ENCODE assay signal across 8 cellular contexts in genomic region chr12:2796187-2796663, GRCh38. TPM values are rescaled to one million over a fixed set of nuclear protein-coding genes. Genes with fewer than 3 reads are reported as not detected.
A peak's percentile ranks its signal among the peaks of the same experiment; 100 is the strongest.
DNase-seq lines count a peak whose midpoint lies in the region; ATAC-seq, FAIRE-seq and TF ChIP-seq lines count a peak whose summit lies in the region.

No MANE protein-coding gene starts in this region.

- no peak overlapping the region for H2BK12ac ChIP-seq in neuronal stem cell (ENCODE audit: low read length)

- H3K79me2 ChIP-seq in PC-3 (ENCODE audit: low read length) (peaks cover 40% of the 10 kb centered on the region), endothelial cell of umbilical vein (ENCODE audit: control insufficient read depth, insufficient read depth, low read length) (peaks cover 25% of the 10 kb centered on the region)

- H3K4me2 ChIP-seq in PC-3 (ENCODE audit: low read length), result peak overlapping the region; percentile 98
- H3K4me2 ChIP-seq in endothelial cell of umbilical vein (ENCODE audit: insufficient read depth, low read length), result peak overlapping the region; percentile 91
- H3K4me2 ChIP-seq in neuronal stem cell (ENCODE audit: insufficient read depth, low read length, poor library complexity, severe bottlenecking), result peak overlapping the region; percentile 94

- no peak overlapping the region for H4K8ac ChIP-seq in neuronal stem cell (ENCODE audit: low read depth, low read length)

- dilution Hi-C loops in endothelial cell of umbilical vein (cut with MboI; ENCODE audit: extremely low pct_ligation_motif_present, low sequenced_read_pairs), result no loop called here

- H3K36me3 ChIP-seq in PC-3 (ENCODE audit: low read depth, low read length) (peaks cover 46% of the 10 kb centered on the region), endothelial cell of umbilical vein (ENCODE audit: control insufficient read depth in 2 of 2, extremely low read depth in 1 of 2, insufficient read depth in 2 of 2, low read length in 2 of 2) (peaks cover 14 to 27% of the 10 kb centered on the region in 2 experiments), neuronal stem cell (replicated peaks in 1 of 2; ENCODE audit: control insufficient read depth in 2 of 2, insufficient read depth in 2 of 2, low read length in 2 of 2) (peaks cover 38 to 51% of the 10 kb centered on the region in 2 donors)

- no peaks in the 10 kb centered on the region for H3K9me3 ChIP-seq in PC-3 (ENCODE audit: low read length)
- no peaks in the 10 kb centered on the region for H3K9me3 ChIP-seq in endothelial cell of umbilical vein (replicated peaks; ENCODE audit: control insufficient read depth, insufficient read depth, low read length)
- H3K9me3 ChIP-seq in neuronal stem cell (replicated peaks in 1 of 2; ENCODE audit: control insufficient read depth in 2 of 2, insufficient read depth in 1 of 2, low read depth in 1 of 2, low read length in 2 of 2), result no peaks in the 10 kb centered on the region

- H4K20me1 ChIP-seq in PC-3 (ENCODE audit: low read length) (peaks cover 29% of the 10 kb centered on the region), endothelial cell of umbilical vein (replicated peaks; ENCODE audit: control insufficient read depth, extremely low read depth, insufficient read depth, low read length) (no peaks in the 10 kb centered on the region)

- H3K4me3 ChIP-seq in PC-3 (ENCODE audit: low read length), result peak overlapping the region; percentile 95
- H3K4me3 ChIP-seq in endothelial cell of umbilical vein (replicated peaks in 1 of 3; ENCODE audit: insufficient read depth in 1 of 3, low read depth in 1 of 3, low read length in 3 of 3), result peak overlapping the region; percentile 69 to 93 (median 73)
- peak overlapping the region; percentile 79 to 93 for H3K4me3 ChIP-seq in neuronal stem cell (ENCODE audit: low read length in 2 of 2)

- peaks cover 2% of the 10 kb centered on the region for H3K79me1 ChIP-seq in neuronal stem cell (ENCODE audit: low read depth, low read length)

- H3K27me3 ChIP-seq in PC-3 (ENCODE audit: low read length), result no peaks in the 10 kb centered on the region
- peaks cover 2 to 7% of the 10 kb centered on the region in 2 experiments for H3K27me3 ChIP-seq in endothelial cell of umbilical vein (ENCODE audit: control insufficient read depth in 2 of 2, insufficient read depth in 2 of 2, low read length in 2 of 2)
- H3K27me3 ChIP-seq in neuronal stem cell (ENCODE audit: control insufficient read depth in 3 of 3, insufficient read depth in 3 of 3, low read depth in 1 of 3, low read length in 3 of 3), result peaks cover 0 to 7% (median 0%) of the 10 kb centered on the region in 3 experiments

- POLR2A ChIA-PET in PC-3 (lab: Charles Lee; ENCODE audit: unreplicated experiment) (no interaction called here), endothelial cell of umbilical vein (lab: Charles Lee) (interaction anchor here (0.9 kb wide), 1 partner anchor 17 kb away, joined by 4 read pairs; no protein-coding TSS in a partner anchor)

- H3K9me1 ChIP-seq in endothelial cell of umbilical vein (replicated peaks; ENCODE audit: control insufficient read depth, extremely low read depth, insufficient read depth, low read length), result no peaks in the 10 kb centered on the region

- no peak overlapping the region for H2BK120ac ChIP-seq in neuronal stem cell (ENCODE audit: low read depth, low read length)

- no peaks in the 10 kb centered on the region for H3F3A ChIP-seq in PC-3 (ENCODE audit: low read length, unreplicated experiment)

- peaks cover 29% of the 10 kb centered on the region for H3K36me3 Mint-ChIP-seq in T-helper 1 cell treated with Interleukin-12 subunit alpha and Interleukin-12 subunit beta and Interleukin-4 antibody, amounts not matched to agents 30 μg/mL and 1 μg/mL, for 36 hours (ENCODE audit: low read depth)

- H3K4me3 Mint-ChIP-seq in T-helper 1 cell treated with Interleukin-12 subunit alpha and Interleukin-12 subunit beta and Interleukin-4 antibody, amounts not matched to agents 30 μg/mL and 1 μg/mL, for 36 hours, result peak overlapping the region; percentile 93

- no peak overlapping the region for H3K27ac ChIP-seq in PC-3 (ENCODE audit: low read length)
- H3K27ac ChIP-seq in endothelial cell of umbilical vein (ENCODE audit: insufficient read depth, low read depth, low read length), result peak overlapping the region; percentile 1
- no peak overlapping the region for H3K27ac ChIP-seq in neuronal stem cell (replicated peaks; ENCODE audit: low read length)

- peak; percentile 52 for TF ChIP-seq CTCF in PC-3 (conservative IDR thresholded peaks at IDR 0.05; ENCODE audit: low read depth, low read length)
- no peak for TF ChIP-seq CTCF in endothelial cell of umbilical vein (IDR thresholded peaks at IDR 0.05; ENCODE audit: extremely low read depth in 1 of 2, insufficient read depth in 1 of 2, low read depth in 1 of 2, low read length in 2 of 2)

- no peak overlapping the region for H2BK15ac ChIP-seq in neuronal stem cell (ENCODE audit: low read length)

- peak; percentile 28 for ATAC-seq in PC-3

- intact Hi-C loops in PC-3 (cut with micrococcal nuclease), result loop anchor here (1.0 kb wide), 1 partner anchor 16 kb away; the partner anchor contains the start of gene ITFG2
- intact Hi-C loops in endothelial cell of umbilical vein (cut with micrococcal nuclease), result loop anchor here (1.0 kb wide), 1 partner anchor 16 kb away; the partner anchor contains the start of gene ITFG2

- BruUV-seq in PC-3 (replicated peaks; lab: Mats Ljungman, UMichigan), result no TSS peak
- BruUV-seq in endothelial cell of umbilical vein (replicated peaks; lab: Mats Ljungman, UMichigan), result no TSS peak

- peak overlapping the region; percentile 62 for H3K9ac ChIP-seq in PC-3 (ENCODE audit: low read length)
- peak overlapping the region; percentile 63 for H3K9ac ChIP-seq in endothelial cell of umbilical vein (replicated peaks; ENCODE audit: extremely low read depth, insufficient read depth, low read length)
- H3K9ac ChIP-seq in neuronal stem cell (ENCODE audit: low read depth, low read length, poor library complexity), result peak overlapping the region; percentile 87

- peak overlapping the region; percentile 85 for H3K18ac ChIP-seq in neuronal stem cell (ENCODE audit: low read length)

- H3K4me1 Mint-ChIP-seq in T-helper 1 cell treated with Interleukin-12 subunit alpha and Interleukin-12 subunit beta and Interleukin-4 antibody, amounts not matched to agents 30 μg/mL and 1 μg/mL, for 36 hours (ENCODE audit: low read depth), result peaks cover 16% of the 10 kb centered on the region

- DNase-seq in T-helper 1 cell (no peak), PC-3 (peak; percentile 20), endothelial cell of umbilical vein (ENCODE audit: low read depth, low spot score) (no peak), neuronal stem cell (ENCODE audit: low spot score) (no peak), NCI-H774 (lab: John Stamatoyannopoulos, UW) (no peak), epidermal melanocyte (ENCODE audit: insufficient read length, low spot score) (no peak)
- DNase-seq in effector CD4-positive, alpha-beta T cell, result no peak

- no peak for TF ChIP-seq POLR2A in endothelial cell of umbilical vein (IDR thresholded peaks at IDR 0.05; ENCODE audit: low read depth, low read length)

- no peak overlapping the region for H3K4ac ChIP-seq in neuronal stem cell (ENCODE audit: low read length)

- H3K27ac Mint-ChIP-seq in T-helper 1 cell treated with Interleukin-12 subunit alpha and Interleukin-12 subunit beta and Interleukin-4 antibody, amounts not matched to agents 30 μg/mL and 1 μg/mL, for 36 hours, result peak overlapping the region; percentile 85

- H4K91ac ChIP-seq in neuronal stem cell (ENCODE audit: low read depth, low read length, poor library complexity), result no peak overlapping the region

- H3K9me2 ChIP-seq in PC-3 (replicated peaks; ENCODE audit: low read length), result no peaks in the 10 kb centered on the region

- H2AK5ac ChIP-seq in neuronal stem cell (ENCODE audit: low read depth, low read length), result no peak overlapping the region

- FAIRE-seq in endothelial cell of umbilical vein (lab: Jason Lieb, UNC), result peak; percentile 73

- no CpG with 5 or more reads among the region's 14 CpGs for WGBS in neuronal stem cell (ENCODE audit: extremely low coverage in 2 of 2, insufficient read length in 2 of 2, insufficient replicate concordance in 1 of 2), 2 donors

- H3K4me1 ChIP-seq in PC-3 (ENCODE audit: insufficient read depth, low read length), result peaks cover 21% of the 10 kb centered on the region
- peaks cover 23% of the 10 kb centered on the region for H3K4me1 ChIP-seq in endothelial cell of umbilical vein (ENCODE audit: control insufficient read depth, extremely low read depth, insufficient read depth, low read length)
- peaks cover 12 to 14% of the 10 kb centered on the region in 2 donors for H3K4me1 ChIP-seq in neuronal stem cell (ENCODE audit: control insufficient read depth in 2 of 2, insufficient read depth in 1 of 2, low read depth in 1 of 2, low read length in 2 of 2)

- CTCF ChIA-PET in PC-3 (lab: Charles Lee) (no interaction called here), endothelial cell of umbilical vein (lab: Charles Lee) (interaction anchor here (0.8 to 3.1 kb wide), 11 partner anchors 8 to 504 kb away, joined by 3 to 31 read pairs (median 3); partner anchors contain the start of gene ITFG2)

- H3K14ac ChIP-seq in neuronal stem cell (ENCODE audit: low read length), result no peak overlapping the region

- H2BK5ac ChIP-seq in neuronal stem cell (ENCODE audit: low read length), result no peak overlapping the region

- H2AFZ ChIP-seq in PC-3 (ENCODE audit: low read length), result peak overlapping the region; percentile 57; the same call in 1 of the 2 replicates
- H2AFZ ChIP-seq in endothelial cell of umbilical vein (ENCODE audit: low read depth, low read length), result peak overlapping the region; percentile 71
- peak overlapping the region; percentile 94 for H2AFZ ChIP-seq in neuronal stem cell (ENCODE audit: low read length)

- H3K23ac ChIP-seq in neuronal stem cell (ENCODE audit: low read depth, low read length, poor library complexity), result peak overlapping the region; percentile 65

- H3K9me3 Mint-ChIP-seq in T-helper 1 cell treated with Interleukin-12 subunit alpha and Interleukin-12 subunit beta and Interleukin-4 antibody, amounts not matched to agents 30 μg/mL and 1 μg/mL, for 36 hours, result no peaks in the 10 kb centered on the region

- H3K27me3 Mint-ChIP-seq in T-helper 1 cell treated with Interleukin-12 subunit alpha and Interleukin-12 subunit beta and Interleukin-4 antibody, amounts not matched to agents 30 μg/mL and 1 μg/mL, for 36 hours (ENCODE audit: low read depth), result peaks cover 19% of the 10 kb centered on the region

RNA-seq across cellular contexts. Expression of gene FKBP4, which starts 1.5 kb away (rescaled TPM):
- 162 and 188 TPM in 2 replicates for total RNA-seq in PC-3 (2014; rRNA removed)
- total RNA-seq in endothelial cell of umbilical vein, result 74.1 and 85.6 TPM in 2 replicates
- polyA plus RNA-seq in endothelial cell of umbilical vein, result 26.5 and 31.0 TPM in 2 replicates
- 42.4 and 48.7 TPM in 2 replicates for polyA plus RNA-seq in endothelial cell of umbilical vein (2011; cell fraction: cytosol; rRNA removed)
- polyA plus RNA-seq in endothelial cell of umbilical vein (2011; cell fraction: nucleus; rRNA removed), result 51.9 and 53.9 TPM in 2 replicates
- 76.5 and 84.5 TPM in 2 replicates for polyA plus RNA-seq in endothelial cell of umbilical vein (2012)
- polyA minus RNA-seq in endothelial cell of umbilical vein, result 37.4 and 42.8 TPM in 2 replicates
- polyA minus RNA-seq in endothelial cell of umbilical vein (2011; cell fraction: cytosol; rRNA and poly(A)+ RNA removed), result 69.3 TPM
- polyA minus RNA-seq in endothelial cell of umbilical vein (2011; cell fraction: nucleus; rRNA and poly(A)+ RNA removed), result 14.3 and 17.3 TPM in 2 replicates
- polyA plus RNA-seq in neuronal stem cell (2013, experiment 1 of 2), result 49.0 TPM
- 45.6 TPM for polyA plus RNA-seq in neuronal stem cell (2013, experiment 2 of 2)

RNA-seq across cellular contexts. Expression of gene ITFG2, which starts 16.2 kb away (rescaled TPM):
- total RNA-seq in PC-3 (2014; rRNA removed), result 12.8 and 13.8 TPM in 2 replicates
- 31.9 and 34.5 TPM in 2 replicates for total RNA-seq in endothelial cell of umbilical vein
- 25.0 TPM in 2 replicates for polyA plus RNA-seq in endothelial cell of umbilical vein
- polyA plus RNA-seq in endothelial cell of umbilical vein (2011; cell fraction: cytosol; rRNA removed), result 20.7 and 23.9 TPM in 2 replicates
- polyA plus RNA-seq in endothelial cell of umbilical vein (2011; cell fraction: nucleus; rRNA removed), result 77.7 and 85.8 TPM in 2 replicates
- polyA plus RNA-seq in endothelial cell of umbilical vein (2012), result 21.2 and 24.5 TPM in 2 replicates
- 44.5 and 70.5 TPM in 2 replicates for polyA minus RNA-seq in endothelial cell of umbilical vein
- 17.3 TPM for polyA minus RNA-seq in endothelial cell of umbilical vein (2011; cell fraction: cytosol; rRNA and poly(A)+ RNA removed)
- polyA minus RNA-seq in endothelial cell of umbilical vein (2011; cell fraction: nucleus; rRNA and poly(A)+ RNA removed), result 60.8 and 62.2 TPM in 2 replicates
- 9.9 TPM for polyA plus RNA-seq in neuronal stem cell (2013, experiment 1 of 2)
- polyA plus RNA-seq in neuronal stem cell (2013, experiment 2 of 2), result 10.7 TPM

RNA-seq across cellular contexts. Expression of gene NRIP2, which starts 38.6 kb away (rescaled TPM):
- not detected in 2 replicates for total RNA-seq in PC-3 (2014; rRNA removed)
- total RNA-seq in endothelial cell of umbilical vein, result not detected in 2 replicates
- not detected in 2 replicates for polyA plus RNA-seq in endothelial cell of umbilical vein
- not detected in 2 replicates for polyA plus RNA-seq in endothelial cell of umbilical vein (2011; cell fraction: cytosol; rRNA removed)
- polyA plus RNA-seq in endothelial cell of umbilical vein (2011; cell fraction: nucleus; rRNA removed), result not detected in 2 replicates
- polyA plus RNA-seq in endothelial cell of umbilical vein (2012), result 0.83 and 0.87 TPM in 2 replicates
- polyA minus RNA-seq in endothelial cell of umbilical vein, result not detected in 2 replicates
- not detected for polyA minus RNA-seq in endothelial cell of umbilical vein (2011; cell fraction: cytosol; rRNA and poly(A)+ RNA removed)
- not detected in 2 replicates for polyA minus RNA-seq in endothelial cell of umbilical vein (2011; cell fraction: nucleus; rRNA and poly(A)+ RNA removed)
- polyA plus RNA-seq in neuronal stem cell (2013, experiment 1 of 2), result 0.15 TPM
- polyA plus RNA-seq in neuronal stem cell (2013, experiment 2 of 2), result 0.19 TPM
